1 cellular context compared by ENCODE assay signal in the genomic region with DNA sequence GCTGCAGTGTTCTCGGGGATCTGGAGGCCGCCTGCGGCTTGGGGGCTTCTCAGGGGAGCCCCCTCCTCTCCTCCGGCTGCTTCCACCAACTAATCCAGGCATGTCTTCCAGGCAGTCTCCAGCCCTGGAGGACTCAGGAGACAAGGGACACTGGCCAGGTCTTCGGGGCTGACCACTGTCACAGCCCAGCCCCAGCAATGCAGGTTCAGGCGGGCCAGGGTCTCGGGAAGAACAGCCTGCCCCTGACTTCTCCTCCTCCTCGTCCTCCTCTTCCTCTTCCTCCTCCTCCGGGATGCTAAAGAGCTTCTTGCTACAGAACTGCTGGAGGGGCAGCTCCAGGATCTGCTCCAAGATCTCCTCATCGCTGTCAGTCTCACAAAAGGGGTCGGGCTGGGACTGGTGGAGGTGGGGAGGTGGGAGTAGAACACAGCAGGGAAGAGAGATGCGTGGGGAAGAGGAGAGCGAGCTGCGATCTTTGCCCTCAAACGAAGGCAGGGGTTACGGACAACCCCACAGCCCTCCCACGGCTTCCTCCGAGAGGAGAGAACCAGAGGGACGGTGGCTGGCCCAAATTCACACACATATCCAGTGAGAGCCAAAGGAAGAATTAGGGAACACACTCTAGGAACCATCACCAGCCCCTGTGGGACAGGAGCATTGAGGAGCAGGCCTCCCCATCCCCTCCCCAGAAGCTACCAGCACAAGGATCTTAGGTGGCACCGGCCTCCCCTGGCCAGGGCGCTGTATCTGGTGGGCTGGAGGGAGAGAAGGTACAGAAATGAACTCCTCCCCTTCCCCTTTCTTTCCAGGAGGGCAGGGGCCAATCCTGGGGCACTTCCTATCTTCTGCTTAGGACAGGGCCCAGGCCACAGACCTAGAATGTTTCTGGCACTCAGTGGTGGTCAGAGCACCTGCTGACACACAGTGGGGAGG.
TF ChIP-seq lines count a peak whose summit lies in the region.

No MANE protein-coding gene starts in this region.

TF ChIP-seq in HepG2, 621 proteins besides CTCF, POLR2A, EP300 and RAD21:
- TF ChIP-seq U2AF2 (IDR thresholded peaks at IDR 0.05; ENCODE audit: low read depth, low read length) (no peak), NBN (conservative IDR thresholded peaks at IDR 0.05) (no peak), XRCC5 (optimal IDR thresholded peaks at IDR 0.05; ENCODE audit: low read length) (no peak), ZNF367 (CRISPR knock-in tag; IDR thresholded peaks at IDR 0.05; ENCODE audit: borderline replicate concordance) (no peak), ZNF382 (CRISPR knock-in tag; IDR thresholded peaks at IDR 0.05; ENCODE audit: borderline replicate concordance) (no peak), ZNF329 (CRISPR knock-in tag; IDR thresholded peaks at IDR 0.05; ENCODE audit: low read depth) (no peak), SOX13 (IDR thresholded peaks at IDR 0.05) (no peak), SOX13 (CRISPR knock-in tag; conservative IDR thresholded peaks at IDR 0.05 in 1 of 2, IDR thresholded peaks at IDR 0.05 in 1 of 2) (no peak)
- TF ChIP-seq, protein P1, sequence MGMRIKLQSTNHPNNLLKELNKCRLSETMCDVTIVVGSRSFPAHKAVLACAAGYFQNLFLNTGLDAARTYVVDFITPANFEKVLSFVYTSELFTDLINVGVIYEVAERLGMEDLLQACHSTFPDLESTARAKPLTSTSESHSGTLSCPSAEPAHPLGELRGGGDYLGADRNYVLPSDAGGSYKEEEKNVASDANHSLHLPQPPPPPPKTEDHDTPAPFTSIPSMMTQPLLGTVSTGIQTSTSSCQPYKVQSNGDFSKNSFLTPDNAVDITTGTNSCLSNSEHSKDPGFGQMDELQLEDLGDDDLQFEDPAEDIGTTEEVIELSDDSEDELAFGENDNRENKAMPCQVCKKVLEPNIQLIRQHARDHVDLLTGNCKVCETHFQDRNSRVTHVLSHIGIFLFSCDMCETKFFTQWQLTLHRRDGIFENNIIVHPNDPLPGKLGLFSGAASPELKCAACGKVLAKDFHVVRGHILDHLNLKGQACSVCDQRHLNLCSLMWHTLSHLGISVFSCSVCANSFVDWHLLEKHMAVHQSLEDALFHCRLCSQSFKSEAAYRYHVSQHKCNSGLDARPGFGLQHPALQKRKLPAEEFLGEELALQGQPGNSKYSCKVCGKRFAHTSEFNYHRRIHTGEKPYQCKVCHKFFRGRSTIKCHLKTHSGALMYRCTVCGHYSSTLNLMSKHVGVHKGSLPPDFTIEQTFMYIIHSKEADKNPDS (CRISPR knock-in tag; IDR thresholded peaks at IDR 0.05) = no peak
- TF ChIP-seq, protein P2, sequence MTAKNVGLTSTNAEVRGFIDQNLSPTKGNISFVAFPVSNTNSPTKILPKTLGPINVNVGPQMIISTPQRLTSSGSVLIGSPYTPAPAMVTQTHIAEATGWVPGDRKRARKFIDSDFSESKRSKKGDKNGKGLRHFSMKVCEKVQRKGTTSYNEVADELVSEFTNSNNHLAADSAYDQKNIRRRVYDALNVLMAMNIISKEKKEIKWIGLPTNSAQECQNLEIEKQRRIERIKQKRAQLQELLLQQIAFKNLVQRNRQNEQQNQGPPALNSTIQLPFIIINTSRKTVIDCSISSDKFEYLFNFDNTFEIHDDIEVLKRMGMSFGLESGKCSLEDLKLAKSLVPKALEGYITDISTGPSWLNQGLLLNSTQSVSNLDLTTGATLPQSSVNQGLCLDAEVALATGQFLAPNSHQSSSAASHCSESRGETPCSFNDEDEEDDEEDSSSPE (CRISPR knock-in tag; IDR thresholded peaks at IDR 0.05) = no peak
- TF ChIP-seq, protein P3, sequence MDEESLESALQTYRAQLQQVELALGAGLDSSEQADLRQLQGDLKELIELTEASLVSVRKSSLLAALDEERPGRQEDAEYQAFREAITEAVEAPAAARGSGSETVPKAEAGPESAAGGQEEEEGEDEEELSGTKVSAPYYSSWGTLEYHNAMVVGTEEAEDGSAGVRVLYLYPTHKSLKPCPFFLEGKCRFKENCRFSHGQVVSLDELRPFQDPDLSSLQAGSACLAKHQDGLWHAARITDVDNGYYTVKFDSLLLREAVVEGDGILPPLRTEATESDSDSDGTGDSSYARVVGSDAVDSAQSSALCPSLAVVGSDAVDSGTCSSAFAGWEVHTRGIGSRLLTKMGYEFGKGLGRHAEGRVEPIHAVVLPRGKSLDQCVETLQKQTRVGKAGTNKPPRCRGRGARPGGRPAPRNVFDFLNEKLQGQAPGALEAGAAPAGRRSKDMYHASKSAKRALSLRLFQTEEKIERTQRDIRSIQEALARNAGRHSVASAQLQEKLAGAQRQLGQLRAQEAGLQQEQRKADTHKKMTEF (CRISPR knock-in tag; IDR thresholded peaks at IDR 0.05) = no peak
- TF ChIP-seq, protein P4, sequence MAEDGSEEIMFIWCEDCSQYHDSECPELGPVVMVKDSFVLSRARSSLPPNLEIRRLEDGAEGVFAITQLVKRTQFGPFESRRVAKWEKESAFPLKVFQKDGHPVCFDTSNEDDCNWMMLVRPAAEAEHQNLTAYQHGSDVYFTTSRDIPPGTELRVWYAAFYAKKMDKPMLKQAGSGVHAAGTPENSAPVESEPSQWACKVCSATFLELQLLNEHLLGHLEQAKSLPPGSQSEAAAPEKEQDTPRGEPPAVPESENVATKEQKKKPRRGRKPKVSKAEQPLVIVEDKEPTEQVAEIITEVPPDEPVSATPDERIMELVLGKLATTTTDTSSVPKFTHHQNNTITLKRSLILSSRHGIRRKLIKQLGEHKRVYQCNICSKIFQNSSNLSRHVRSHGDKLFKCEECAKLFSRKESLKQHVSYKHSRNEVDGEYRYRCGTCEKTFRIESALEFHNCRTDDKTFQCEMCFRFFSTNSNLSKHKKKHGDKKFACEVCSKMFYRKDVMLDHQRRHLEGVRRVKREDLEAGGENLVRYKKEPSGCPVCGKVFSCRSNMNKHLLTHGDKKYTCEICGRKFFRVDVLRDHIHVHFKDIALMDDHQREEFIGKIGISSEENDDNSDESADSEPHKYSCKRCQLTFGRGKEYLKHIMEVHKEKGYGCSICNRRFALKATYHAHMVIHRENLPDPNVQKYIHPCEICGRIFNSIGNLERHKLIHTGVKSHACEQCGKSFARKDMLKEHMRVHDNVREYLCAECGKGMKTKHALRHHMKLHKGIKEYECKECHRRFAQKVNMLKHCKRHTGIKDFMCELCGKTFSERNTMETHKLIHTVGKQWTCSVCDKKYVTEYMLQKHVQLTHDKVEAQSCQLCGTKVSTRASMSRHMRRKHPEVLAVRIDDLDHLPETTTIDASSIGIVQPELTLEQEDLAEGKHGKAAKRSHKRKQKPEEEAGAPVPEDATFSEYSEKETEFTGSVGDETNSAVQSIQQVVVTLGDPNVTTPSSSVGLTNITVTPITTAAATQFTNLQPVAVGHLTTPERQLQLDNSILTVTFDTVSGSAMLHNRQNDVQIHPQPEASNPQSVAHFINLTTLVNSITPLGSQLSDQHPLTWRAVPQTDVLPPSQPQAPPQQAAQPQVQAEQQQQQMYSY (CRISPR knock-in tag; IDR thresholded peaks at IDR 0.05) = no peak
- TF ChIP-seq, protein P5, sequence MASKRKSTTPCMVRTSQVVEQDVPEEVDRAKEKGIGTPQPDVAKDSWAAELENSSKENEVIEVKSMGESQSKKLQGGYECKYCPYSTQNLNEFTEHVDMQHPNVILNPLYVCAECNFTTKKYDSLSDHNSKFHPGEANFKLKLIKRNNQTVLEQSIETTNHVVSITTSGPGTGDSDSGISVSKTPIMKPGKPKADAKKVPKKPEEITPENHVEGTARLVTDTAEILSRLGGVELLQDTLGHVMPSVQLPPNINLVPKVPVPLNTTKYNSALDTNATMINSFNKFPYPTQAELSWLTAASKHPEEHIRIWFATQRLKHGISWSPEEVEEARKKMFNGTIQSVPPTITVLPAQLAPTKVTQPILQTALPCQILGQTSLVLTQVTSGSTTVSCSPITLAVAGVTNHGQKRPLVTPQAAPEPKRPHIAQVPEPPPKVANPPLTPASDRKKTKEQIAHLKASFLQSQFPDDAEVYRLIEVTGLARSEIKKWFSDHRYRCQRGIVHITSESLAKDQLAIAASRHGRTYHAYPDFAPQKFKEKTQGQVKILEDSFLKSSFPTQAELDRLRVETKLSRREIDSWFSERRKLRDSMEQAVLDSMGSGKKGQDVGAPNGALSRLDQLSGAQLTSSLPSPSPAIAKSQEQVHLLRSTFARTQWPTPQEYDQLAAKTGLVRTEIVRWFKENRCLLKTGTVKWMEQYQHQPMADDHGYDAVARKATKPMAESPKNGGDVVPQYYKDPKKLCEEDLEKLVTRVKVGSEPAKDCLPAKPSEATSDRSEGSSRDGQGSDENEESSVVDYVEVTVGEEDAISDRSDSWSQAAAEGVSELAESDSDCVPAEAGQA (IDR thresholded peaks at IDR 0.05; ENCODE audit: low read depth) = no peak
- TF ChIP-seq, protein P5 (CRISPR knock-in tag; IDR thresholded peaks at IDR 0.05; ENCODE audit: borderline replicate concordance) = no peak
- TF ChIP-seq, protein P6, sequence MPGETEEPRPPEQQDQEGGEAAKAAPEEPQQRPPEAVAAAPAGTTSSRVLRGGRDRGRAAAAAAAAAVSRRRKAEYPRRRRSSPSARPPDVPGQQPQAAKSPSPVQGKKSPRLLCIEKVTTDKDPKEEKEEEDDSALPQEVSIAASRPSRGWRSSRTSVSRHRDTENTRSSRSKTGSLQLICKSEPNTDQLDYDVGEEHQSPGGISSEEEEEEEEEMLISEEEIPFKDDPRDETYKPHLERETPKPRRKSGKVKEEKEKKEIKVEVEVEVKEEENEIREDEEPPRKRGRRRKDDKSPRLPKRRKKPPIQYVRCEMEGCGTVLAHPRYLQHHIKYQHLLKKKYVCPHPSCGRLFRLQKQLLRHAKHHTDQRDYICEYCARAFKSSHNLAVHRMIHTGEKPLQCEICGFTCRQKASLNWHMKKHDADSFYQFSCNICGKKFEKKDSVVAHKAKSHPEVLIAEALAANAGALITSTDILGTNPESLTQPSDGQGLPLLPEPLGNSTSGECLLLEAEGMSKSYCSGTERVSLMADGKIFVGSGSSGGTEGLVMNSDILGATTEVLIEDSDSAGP (CRISPR knock-in tag; IDR thresholded peaks at IDR 0.05; ENCODE audit: borderline replicate concordance) = no peak
